Comparison of ENCODE assay signal across 10 cellular contexts in genomic region chr10:79147796-79148451, GRCh38.
DNase-seq lines count a peak whose midpoint lies in the region; ATAC-seq, FAIRE-seq and TF ChIP-seq lines count a peak whose summit lies in the region.
"Had no signal": no experiment of that assay in that cellular context is flagged by ENCODE, and none has a peak within 500 bp of the region (broad histone marks: within the 10 kb centered on the region; RNA-seq: fewer than 3 reads in every experiment).

No MANE protein-coding gene starts in this region.

- H3K27me3 Mint-ChIP-seq in natural killer cell treated with Interleukin-12 subunit alpha and Interleukin-12 subunit beta and Interleukin-15 and Interleukin-18, amount 100 ng/mL, for 72 hours, result no peaks in the 10 kb centered on the region

- H3K36me3 Mint-ChIP-seq in natural killer cell treated with Interleukin-12 subunit alpha and Interleukin-12 subunit beta and Interleukin-15 and Interleukin-18, amount 100 ng/mL, for 72 hours, result no peaks in the 10 kb centered on the region

- ATAC-seq in Right ventricle myocardium inferior (no peak), HG03469 (IDR thresholded peaks at IDR 0.05; ENCODE audit: unreplicated experiment) (no peak), sciatic nerve (no peak)
- no peak for ATAC-seq in natural killer cell treated with Interleukin-12 subunit alpha and Interleukin-12 subunit beta and Interleukin-15 and Interleukin-18, amount 100 ng/mL, for 72 hours

- H3K4me1 ChIP-seq in urinary bladder (ENCODE audit: insufficient read depth), result peaks cover 9% of the 10 kb centered on the region

- peak; percentile 55 for DNase-seq in Right ventricle myocardium inferior (ENCODE audit: missing footprints)
- no peak for DNase-seq in cardiac septum (ENCODE audit: low spot score)
- DNase-seq in natural killer cell treated with Interleukin-12 subunit alpha and Interleukin-12 subunit beta and Interleukin-15 and Interleukin-18, amount 100 ng/mL, for 72 hours (ENCODE audit: low spot score), result no peak
- no peak for DNase-seq in GM12892 (ENCODE audit: insufficient read length)
- no peak for DNase-seq in sciatic nerve (ENCODE audit: low spot score)
- DNase-seq: NCI-H345 had no signal

- 70% methylated on average over 7 of the region's 7 CpGs for WGBS in urinary bladder

- peak overlapping the region; percentile 77 to 83 for H3K27ac Mint-ChIP-seq in natural killer cell treated with Interleukin-12 subunit alpha and Interleukin-12 subunit beta and Interleukin-15 and Interleukin-18, amount 100 ng/mL, for 72 hours

- TF ChIP-seq POLR2A in GM12892 (IDR thresholded peaks at IDR 0.05; ENCODE audit: low read depth, low read length), result no peak

- no peaks in the 10 kb centered on the region for H3K36me3 ChIP-seq in urinary bladder (ENCODE audit: insufficient read depth)

- no peak overlapping the region for H3K4me3 ChIP-seq in urinary bladder (ENCODE audit: low read depth, low read length)

- H3K4me1 Mint-ChIP-seq in natural killer cell treated with Interleukin-12 subunit alpha and Interleukin-12 subunit beta and Interleukin-15 and Interleukin-18, amount 100 ng/mL, for 72 hours (ENCODE audit: low read depth in 2 of 2), result peaks cover 26 to 46% of the 10 kb centered on the region in 2 donors

- intact Hi-C loops in Right ventricle myocardium inferior (cut with DNase I) (no loop called here), cardiac septum (cut with DNase I) (no loop called here), sciatic nerve (cut with DNase I) (no loop called here)

- H3K4me3 Mint-ChIP-seq in natural killer cell treated with Interleukin-12 subunit alpha and Interleukin-12 subunit beta and Interleukin-15 and Interleukin-18, amount 100 ng/mL, for 72 hours, result peak overlapping the region; percentile 16

- no peak for FAIRE-seq in GM12892 (lab: Jason Lieb, UNC)

- no peaks in the 10 kb centered on the region for H3K9me3 Mint-ChIP-seq in natural killer cell treated with Interleukin-12 subunit alpha and Interleukin-12 subunit beta and Interleukin-15 and Interleukin-18, amount 100 ng/mL, for 72 hours
- H3K9me3 Mint-ChIP-seq: activated T-helper 2 cell treated with anti-CD3 and anti-CD28 coated beads, Interferon-gamma antibody, Interleukin-2, Interleukin-4, amounts not matched to agents 10 μg/mL and 5 μg/mL and 100 μg/mL, durations not matched to agents 14 hours and 24 hours and 36 hours had no signal

- H3K27ac ChIP-seq in cingulate gyrus (ENCODE audit: low read depth, low read length), result peak overlapping the region; percentile 83
- H3K27ac ChIP-seq in urinary bladder (ENCODE audit: low read depth), result peak overlapping the region; percentile 90
